8 cellular contexts compared by ENCODE assay signal in the genomic region with DNA sequence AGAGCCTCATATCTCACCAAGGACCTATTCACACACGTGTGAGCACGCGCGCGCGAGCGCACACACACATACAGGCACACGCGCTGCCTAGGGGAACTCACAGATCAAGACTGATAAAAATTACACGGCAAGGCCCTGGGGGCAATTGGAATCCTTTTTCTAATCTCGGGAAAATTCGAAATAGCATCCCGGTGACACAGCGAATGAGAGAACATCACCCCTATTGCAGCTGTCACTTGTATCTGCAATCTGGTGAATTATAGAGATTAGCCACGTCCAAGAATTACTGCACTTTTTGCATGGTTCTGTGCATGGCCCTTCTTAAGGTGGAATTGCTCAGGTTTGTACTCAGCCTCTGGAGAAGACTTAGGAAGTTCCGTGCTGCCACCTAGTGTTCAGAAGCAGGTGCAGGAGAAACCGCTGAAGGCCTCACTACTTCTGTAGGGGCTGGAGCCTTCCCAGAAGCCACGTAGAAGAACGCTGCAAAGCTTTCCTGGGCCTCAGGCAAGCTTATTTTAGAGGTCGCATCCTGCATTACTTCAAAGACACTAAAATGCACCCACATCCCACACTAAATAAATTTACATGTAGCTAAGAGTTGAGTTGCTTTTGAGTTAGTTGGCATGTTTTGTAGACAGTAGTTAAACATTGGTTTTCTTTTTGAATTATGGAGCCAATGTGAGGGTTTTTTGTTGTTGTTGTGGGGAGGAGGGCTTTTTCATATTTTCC.
A peak's percentile ranks its signal among the peaks of the same experiment; 100 is the strongest.
DNase-seq lines count a peak whose midpoint lies in the region; ATAC-seq and TF ChIP-seq lines count a peak whose summit lies in the region.

No MANE protein-coding gene starts in this region.

- POLR2A ChIA-PET in Caco-2 (lab: Charles Lee), result no interaction called here

- no peaks in the 10 kb centered on the region for H3K36me3 ChIP-seq in Caco-2 (ENCODE audit: control insufficient read depth, insufficient read depth, low read length)
- no peaks in the 10 kb centered on the region for H3K36me3 ChIP-seq in fibroblast of lung (ENCODE audit: control insufficient read depth, insufficient read depth, low read length)
- no peaks in the 10 kb centered on the region for H3K36me3 ChIP-seq in suprapubic skin

- H3K4me1 Mint-ChIP-seq in Caco-2 (ENCODE audit: low read depth, unreplicated experiment), result peaks cover 23% of the 10 kb centered on the region
- peaks cover 33% of the 10 kb centered on the region for H3K4me1 Mint-ChIP-seq in nephron

- peaks cover 38% of the 10 kb centered on the region for H3K4me1 ChIP-seq in Caco-2
- no peaks in the 10 kb centered on the region for H3K4me1 ChIP-seq in fibroblast of lung (ENCODE audit: control insufficient read depth, extremely low read depth, insufficient read depth, low read length)
- H3K4me1 ChIP-seq in suprapubic skin, result peaks cover 30% of the 10 kb centered on the region

- no peaks in the 10 kb centered on the region for H3K9me3 Mint-ChIP-seq in Caco-2 (ENCODE audit: unreplicated experiment)
- no peaks in the 10 kb centered on the region for H3K9me3 Mint-ChIP-seq in nephron

- H3K27ac Mint-ChIP-seq in Caco-2 (ENCODE audit: unreplicated experiment), result no peak overlapping the region
- H3K27ac Mint-ChIP-seq in nephron, result peak overlapping the region; percentile 53 to 81 (median 66)

- H3K4me3 ChIP-seq in Caco-2 (ENCODE audit: low read depth, low read length) (no peak overlapping the region), fibroblast of lung (replicated peaks in 1 of 4; ENCODE audit: control extremely low read depth in 1 of 4, insufficient read depth in 1 of 4, low read depth in 3 of 4, low read length in 4 of 4) (no peak overlapping the region), suprapubic skin (no peak overlapping the region)

- H4K20me1 ChIP-seq in fibroblast of lung (ENCODE audit: control insufficient read depth, extremely low read depth, insufficient read depth, low read length), result no peaks in the 10 kb centered on the region

- no peaks in the 10 kb centered on the region for H3K79me2 ChIP-seq in fibroblast of lung (ENCODE audit: control insufficient read depth, insufficient read depth, low read length)

- H3K27me3 ChIP-seq in Caco-2 (replicated peaks; ENCODE audit: control insufficient read depth, insufficient read depth, low read length), result no peaks in the 10 kb centered on the region
- H3K27me3 ChIP-seq in fibroblast of lung (ENCODE audit: control insufficient read depth, insufficient read depth, low read length), result no peaks in the 10 kb centered on the region
- no peaks in the 10 kb centered on the region for H3K27me3 ChIP-seq in suprapubic skin

- H3K9ac ChIP-seq in fibroblast of lung (ENCODE audit: insufficient read depth, low read length), result no peak overlapping the region

- H3K9me3 ChIP-seq in Caco-2 (no peaks in the 10 kb centered on the region), fibroblast of lung (ENCODE audit: control insufficient read depth, insufficient read depth, low read depth, low read length) (no peaks in the 10 kb centered on the region), suprapubic skin (no peaks in the 10 kb centered on the region)

- no peak overlapping the region for H3K27ac ChIP-seq in fibroblast of lung (ENCODE audit: insufficient read depth, low read length)
- H3K27ac ChIP-seq in suprapubic skin, result peak overlapping the region; percentile 50

- no peak overlapping the region for H3K4me2 ChIP-seq in fibroblast of lung (ENCODE audit: extremely low read depth, insufficient read depth, low read length)

- peak; percentile 80 to 84 for DNase-seq in Caco-2
- peak; percentile 52 for DNase-seq in HuH-7 (ENCODE audit: low spot score)
- DNase-seq in NOMO-1 treated with DMSO at 0.1 percent for 48 hours (lab: John Stamatoyannopoulos, UW; ENCODE audit: unreplicated experiment), result peak; percentile 76
- DNase-seq in activated T-cell treated with anti-CD3 and anti-CD28 coated beads for 24 hours (ENCODE audit: low read depth), result peak; percentile 40
- DNase-seq in fibroblast of lung (ENCODE audit: low read depth in 2 of 2), result peak; percentile 90 to 93
- DNase-seq in suprapubic skin (ENCODE audit: low spot score in 2 of 2), result peak in 1 of 2 donors; percentile 79

- CTCF ChIA-PET in Caco-2 (lab: Charles Lee), result interaction anchor here (0.9 to 2.4 kb wide), 5 partner anchors 9 to 212 kb away, joined by 3 to 5 read pairs (median 4); no protein-coding TSS in a partner anchor

- no peak for TF ChIP-seq EP300 in suprapubic skin (IDR thresholded peaks at IDR 0.05)

- no TSS peak for BruUV-seq in Caco-2 (replicated peaks; lab: Mats Ljungman, UMichigan)

- WGBS in suprapubic skin, result 31% methylated on average over 20 of the region's 20 CpGs

- TF ChIP-seq CTCF in Caco-2 (IDR thresholded peaks at IDR 0.05; ENCODE audit: insufficient read depth in 1 of 2, low read depth in 1 of 2, low read length in 1 of 2, severe bottlenecking in 1 of 2, unreplicated experiment in 1 of 2) (peak; percentile 82 to 90), fibroblast of lung (conservative IDR thresholded peaks at IDR 0.05 in 1 of 2, IDR thresholded peaks at IDR 0.05 in 1 of 2; ENCODE audit: low read depth in 1 of 2, low read length in 2 of 2) (peak; percentile 96 to 98), nephron (IDR thresholded peaks at IDR 0.05; ENCODE audit: unreplicated experiment in 3 of 3) (peak; percentile 85 to 86 (median 85)), suprapubic skin (IDR thresholded peaks at IDR 0.05) (peak; percentile 46 to 79)

- no peak overlapping the region for H3K4me3 Mint-ChIP-seq in Caco-2 (ENCODE audit: unreplicated experiment)
- H3K4me3 Mint-ChIP-seq in nephron, result no peak overlapping the region

- H3K36me3 Mint-ChIP-seq in Caco-2 (ENCODE audit: insufficient read depth, unreplicated experiment) (no peaks in the 10 kb centered on the region), nephron (ENCODE audit: low read depth) (no peaks in the 10 kb centered on the region)

- peak overlapping the region; percentile 64 for H2AFZ ChIP-seq in fibroblast of lung (ENCODE audit: low read length)

- H3K27me3 Mint-ChIP-seq in Caco-2 (ENCODE audit: insufficient read depth, unreplicated experiment), result no peaks in the 10 kb centered on the region
- H3K27me3 Mint-ChIP-seq in nephron (ENCODE audit: low read depth), result peaks cover 16% of the 10 kb centered on the region

- intact Hi-C loops in Caco-2 (cut with micrococcal nuclease; ENCODE audit: unreplicated experiment), result loop anchor here (1.0 to 10.0 kb wide), 8 partner anchors 43 to 699 kb away; no protein-coding TSS in a partner anchor

- TF ChIP-seq POLR2A in suprapubic skin (IDR thresholded peaks at IDR 0.05), result no peak

- ATAC-seq in GM21423 (IDR thresholded peaks at IDR 0.05; ENCODE audit: unreplicated experiment), result peak; percentile 74
